ENCODE assay signal across 26 cellular contexts in the genomic region with DNA sequence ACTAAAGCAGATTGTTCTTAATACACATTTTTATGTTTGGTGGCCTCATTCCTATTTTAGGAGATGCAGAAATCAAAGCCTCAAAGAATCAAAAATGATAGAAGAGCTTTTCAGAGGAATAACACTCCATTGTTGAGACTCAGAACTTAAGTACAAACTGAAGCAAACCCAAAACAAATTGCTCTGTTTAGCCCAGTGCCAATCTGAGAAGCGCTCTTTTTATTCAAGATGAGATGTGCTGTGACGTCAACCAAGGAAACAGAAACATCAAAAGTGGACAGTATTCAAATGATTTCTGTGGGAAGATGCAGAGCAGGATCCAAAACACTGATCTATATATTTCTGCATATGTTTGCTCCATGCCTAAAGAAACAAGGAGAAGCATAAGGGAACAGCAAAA. TPM values are rescaled to one million over a fixed set of nuclear protein-coding genes. Genes with fewer than 3 reads are reported as not detected.
DNase-seq lines count a peak whose midpoint lies in the region; ATAC-seq and TF ChIP-seq lines count a peak whose summit lies in the region.
"Had no signal": no experiment of that assay in that cellular context is flagged by ENCODE, and none has a peak within 500 bp of the region (broad histone marks: within the 10 kb centered on the region; RNA-seq: fewer than 3 reads in every experiment).

No MANE protein-coding gene starts in this region.

- no peaks in the 10 kb centered on the region for H3K9me3 ChIP-seq in sigmoid colon
- H3K9me3 ChIP-seq: A549, Caco-2 had no signal

- H3K27ac ChIP-seq in layer of hippocampus (ENCODE audit: low read depth, low read length) = peak overlapping the region; percentile 77
- peak overlapping the region in 3 of 4 donors; percentile 20 to 38 (median 26) for H3K27ac ChIP-seq in sigmoid colon
- H3K27ac ChIP-seq: A549, C4-2B, SK-N-MC had no signal

- peak overlapping the region in 4 of 5 experiments; percentile 48 to 89 (median 85) for H3K27ac Mint-ChIP-seq in brain
- H3K27ac Mint-ChIP-seq: B cell; CD8-positive, alpha-beta T cell; GM23338; H9 had no signal

- no peak for ATAC-seq in HG03135 (IDR thresholded peaks at IDR 0.05; ENCODE audit: unreplicated experiment)
- ATAC-seq: A549; CD8-positive, alpha-beta T cell; GM12878; GM23338; K562 had no signal

- H3K27me3 Mint-ChIP-seq in brain = no peaks in the 10 kb centered on the region

- peak overlapping the region in 2 of 5 experiments; percentile 17 to 54 for H3K4me3 Mint-ChIP-seq in brain
- H3K4me3 Mint-ChIP-seq: B cell; CD8-positive, alpha-beta T cell; GM23338; H9 had no signal

- peaks cover 67% of the 10 kb centered on the region for H3K4me1 Mint-ChIP-seq in brain
- H3K4me1 Mint-ChIP-seq: B cell had no signal

- TF ChIP-seq CTCF in brain (conservative IDR thresholded peaks at IDR 0.05) (no peak), sigmoid colon (IDR thresholded peaks at IDR 0.05) (no peak)

- TF ChIP-seq POLR2A in sigmoid colon (IDR thresholded peaks at IDR 0.05) = no peak

- peaks cover 0 to 63% (median 54%) of the 10 kb centered on the region in 4 donors for H3K4me1 ChIP-seq in sigmoid colon
- H3K4me1 ChIP-seq: A549 had no signal

- WGBS in sigmoid colon, 2 donors = 94% methylated on average over 2 of the region's 2 CpGs

- H3K36me3 ChIP-seq in sigmoid colon = no peaks in the 10 kb centered on the region

- no peak for TF ChIP-seq EP300 in sigmoid colon (IDR thresholded peaks at IDR 0.05)

- no peak overlapping the region for H3K4me3 ChIP-seq in sigmoid colon
- H3K4me3 ChIP-seq: A549, GM12878, GM23338, K562 had no signal

- no peaks in the 10 kb centered on the region for H3K27me3 ChIP-seq in layer of hippocampus (ENCODE audit: control insufficient read depth, insufficient read depth, low read length)
- H3K27me3 ChIP-seq in sigmoid colon = no peaks in the 10 kb centered on the region

- no peaks in the 10 kb centered on the region for H3K9me3 Mint-ChIP-seq in brain
- H3K9me3 Mint-ChIP-seq: CD8-positive, alpha-beta T cell; GM23338; H9 had no signal

- H3K36me3 Mint-ChIP-seq in brain = no peaks in the 10 kb centered on the region
- H3K36me3 Mint-ChIP-seq: CD8-positive, alpha-beta T cell had no signal

- intact Hi-C loops in sigmoid colon (cut with DNase I) (no loop called here), head of caudate nucleus (cut with DNase I) (no loop called here)

- DNase-seq in Ammon's horn (ENCODE audit: low spot score) = peak; percentile 58
- no peak for DNase-seq in sigmoid colon
- no peak for DNase-seq in NCI-H146 (lab: John Stamatoyannopoulos, UW)
- no peak for DNase-seq in head of caudate nucleus
- DNase-seq: Caco-2; CD8-positive, alpha-beta T cell; GDM1; H9; Kasumi-1; NCI-H1092 treated with DMSO at 0.1 percent for 48 hours; NCI-H1436 treated with DMSO at 0.1 percent for 48 hours; NCI-H1930; NCI-H526; NCI-H82; RPMI8226; SHP77 treated with DMSO at 0.1 percent for 48 hours had no signal

RNA-seq across cellular contexts. Expression of a gene that starts 18.0 kb away (rescaled TPM):
- polyA plus RNA-seq in brain (ENCODE audit: insufficient read depth, low read depth, low replicate concordance) (15.2 TPM), sigmoid colon (under 1 TPM in 1 of 3 donors, not detected in 2; 0.47 TPM)
- total RNA-seq in sigmoid colon = 10 to 100 TPM in 1 of 4 donors, 1 to 10 TPM in 3; 4.6 to 10.7 (median 8.2) TPM

RNA-seq across cellular contexts. Expression of a gene that starts 32.0 kb away (rescaled TPM):
- polyA plus RNA-seq in brain (ENCODE audit: insufficient read depth, low read depth, low replicate concordance) (30.2 TPM), sigmoid colon (10 to 100 TPM in 2 of 3 donors, 1 to 10 TPM in 1; 8.4 to 14.8 (median 12.9) TPM)
- total RNA-seq in sigmoid colon = 10 to 100 TPM; 29.4 to 56.4 (median 47.4) TPM

Comparison
In these comparisons a context has a peak if more than half of its experiments do, and no peak if none do; other contexts are left out.
1. RNA of a gene that starts 18.0 kb away (polyA plus RNA-seq): 15.2 TPM in brain (single experiment); 0.47 TPM in sigmoid colon; every median in the first group is over 10 times any median in the second.